Comparison of ENCODE assay signal across 14 cellular contexts in the genomic region with DNA sequence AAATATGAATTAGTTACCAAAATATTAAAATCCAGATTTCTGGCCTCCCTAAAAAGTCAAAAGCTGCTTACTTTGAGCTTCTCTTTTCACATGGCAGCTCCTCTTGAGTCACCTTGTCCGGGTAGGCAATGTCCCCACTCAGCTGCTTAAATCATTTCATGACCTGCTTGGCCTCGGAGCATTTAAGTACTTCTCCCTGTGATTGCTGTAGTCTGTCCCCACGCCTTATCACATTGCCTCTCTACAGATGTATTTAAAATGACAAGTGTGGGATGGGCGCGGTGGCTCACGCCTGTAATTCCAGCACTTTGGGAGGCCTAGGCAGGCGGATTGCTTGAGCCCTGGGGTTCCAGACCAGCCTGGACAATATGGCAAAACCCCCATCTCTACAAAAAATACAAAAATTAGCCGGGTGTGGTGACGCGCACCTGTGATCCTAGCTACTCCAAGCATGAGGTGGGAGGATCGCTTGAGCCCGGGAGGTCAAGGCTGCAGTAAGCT. TPM values are rescaled to one million over a fixed set of nuclear protein-coding genes. Genes with fewer than 3 reads are reported as not detected.
A peak's percentile ranks its signal among the peaks of the same experiment; 100 is the strongest.
DNase-seq lines count a peak whose midpoint lies in the region; ATAC-seq and TF ChIP-seq lines count a peak whose summit lies in the region.
"Had no signal": no experiment of that assay in that cellular context is flagged by ENCODE, and none has a peak within 500 bp of the region (broad histone marks: within the 10 kb centered on the region; RNA-seq: fewer than 3 reads in every experiment).

No MANE protein-coding gene starts in this region.

- WGBS in HUES64: 69% methylated on average over 12 of the region's 12 CpGs

- H3K4me1 Mint-ChIP-seq in CD8-positive, alpha-beta T cell (ENCODE audit: low read depth): peaks cover 11% of the 10 kb centered on the region
- H3K4me1 Mint-ChIP-seq in naive B cell: peaks cover 7 to 13% (median 11%) of the 10 kb centered on the region in 3 donors
- H3K4me1 Mint-ChIP-seq in activated naive CD4-positive, alpha-beta T cell treated with anti-CD3 and anti-CD28 coated beads for 36 hours (ENCODE audit: low read depth): peaks cover 10% of the 10 kb centered on the region

- H3K9ac ChIP-seq in HUES64 (ENCODE audit: low read depth, low read length): peak overlapping the region; percentile 99

- ATAC-seq in CD8-positive, alpha-beta T cell: no peak
- ATAC-seq in naive B cell (ENCODE audit: low read depth in 2 of 2) (no peak), GM18517 (IDR thresholded peaks at IDR 0.05; ENCODE audit: unreplicated experiment) (no peak), GM18873 (IDR thresholded peaks at IDR 0.05; ENCODE audit: low FRiP score, unreplicated experiment) (no peak)

- H3K4me1 ChIP-seq in CD8-positive, alpha-beta T cell (ENCODE audit: insufficient read depth, low read length): peaks cover 11% of the 10 kb centered on the region
- H3K4me1 ChIP-seq in HUES64 (ENCODE audit: insufficient read depth, low read length): peaks cover 30% of the 10 kb centered on the region

- no peak for TF ChIP-seq CTCF in CD8-positive, alpha-beta T cell (IDR thresholded peaks at IDR 0.05)

- peaks cover 46% of the 10 kb centered on the region for H3K27me3 Mint-ChIP-seq in CD8-positive, alpha-beta T cell (ENCODE audit: low read depth)
- peaks cover 42 to 69% (median 47%) of the 10 kb centered on the region in 3 donors for H3K27me3 Mint-ChIP-seq in naive B cell
- peaks cover 38% of the 10 kb centered on the region for H3K27me3 Mint-ChIP-seq in activated naive CD4-positive, alpha-beta T cell treated with anti-CD3 and anti-CD28 coated beads for 36 hours (ENCODE audit: low read depth)

- CTCF ChIA-PET in CD8-positive, alpha-beta T cell (lab: Charles Lee): interaction anchor here (0.8 kb wide), 1 partner anchor 190 kb away, joined by 3 read pairs; no protein-coding TSS in a partner anchor
- CTCF ChIA-PET in activated naive CD4-positive, alpha-beta T cell treated with anti-CD3 and anti-CD28 coated beads for 36 hours (lab: Charles Lee): interaction anchor here (1.4 kb wide), 1 partner anchor 52 kb away, joined by 3 read pairs; no protein-coding TSS in a partner anchor

- intact Hi-C loops in CD8-positive, alpha-beta T cell (cut with DNase I, micrococcal nuclease): no loop called here
- intact Hi-C loops in cardiac septum (cut with DNase I): no loop called here
- intact Hi-C loops in activated naive CD4-positive, alpha-beta T cell treated with anti-CD3 and anti-CD28 coated beads for 36 hours (cut with micrococcal nuclease): loop anchor here (1.0 kb wide), 1 partner anchor 52 kb away; no protein-coding TSS in a partner anchor

- no peaks in the 10 kb centered on the region for H3K36me3 Mint-ChIP-seq in CD8-positive, alpha-beta T cell
- H3K36me3 Mint-ChIP-seq in naive B cell: peaks cover 0 to 7% of the 10 kb centered on the region in 2 donors
- H3K36me3 Mint-ChIP-seq in activated naive CD4-positive, alpha-beta T cell treated with anti-CD3 and anti-CD28 coated beads for 36 hours (ENCODE audit: low read depth): no peaks in the 10 kb centered on the region

- no peak overlapping the region for H3K27ac Mint-ChIP-seq in CD8-positive, alpha-beta T cell
- peak overlapping the region in 1 of 6 donors; percentile 67 for H3K27ac Mint-ChIP-seq in naive B cell
- H3K27ac Mint-ChIP-seq in activated naive CD4-positive, alpha-beta T cell treated with anti-CD3 and anti-CD28 coated beads for 36 hours: no peak overlapping the region

- H3K27me3 ChIP-seq in CD8-positive, alpha-beta T cell (ENCODE audit: insufficient read depth, low read length): peaks cover 23% of the 10 kb centered on the region
- H3K27me3 ChIP-seq in HUES64 (ENCODE audit: insufficient read depth, low read length): no peaks in the 10 kb centered on the region

- POLR2A ChIA-PET in CD8-positive, alpha-beta T cell (lab: Charles Lee): interaction anchor here (0.7 kb wide), 1 partner anchor 25 kb away, joined by 3 read pairs; no protein-coding TSS in a partner anchor

- DNase-seq in CD8-positive, alpha-beta T cell: no peak
- peak; percentile 51 for DNase-seq in cardiac septum (ENCODE audit: low spot score)
- no peak for DNase-seq in naive B cell
- DNase-seq in AML-193 (lab: John Stamatoyannopoulos, UW): no peak
- DNase-seq in activated naive CD4-positive, alpha-beta T cell treated with anti-CD3 and anti-CD28 coated beads for 36 hours: no peak
- DNase-seq: activated CD8-positive, alpha-beta memory T cell treated with anti-CD3 and anti-CD28 coated beads for 24 hours; DMS153; NCI-H226 had no signal

- H3K9me3 ChIP-seq in CD8-positive, alpha-beta T cell (ENCODE audit: low read length): no peaks in the 10 kb centered on the region
- H3K9me3 ChIP-seq in HUES64 (ENCODE audit: insufficient read depth, low read depth, low read length): no peaks in the 10 kb centered on the region
- H3K9me3 ChIP-seq: HAP-1, neutrophil had no signal

- H3K4me3 Mint-ChIP-seq in CD8-positive, alpha-beta T cell: peak overlapping the region; percentile 46
- H3K4me3 Mint-ChIP-seq in naive B cell: peak overlapping the region in 6 of 8 donors; percentile 19 to 92 (median 39)
- H3K4me3 Mint-ChIP-seq in activated naive CD4-positive, alpha-beta T cell treated with anti-CD3 and anti-CD28 coated beads for 36 hours: no peak overlapping the region

- no peak overlapping the region for H3K4me3 ChIP-seq in CD8-positive, alpha-beta T cell (ENCODE audit: low read depth, low read length)
- H3K4me3 ChIP-seq in HUES64 (ENCODE audit: low read length): peak overlapping the region; percentile 99

- H3K27ac ChIP-seq in CD8-positive, alpha-beta T cell (ENCODE audit: low read depth, low read length): no peak overlapping the region
- H3K27ac ChIP-seq in HUES64 (ENCODE audit: low read depth, low read length): peak overlapping the region; percentile 93
- H3K27ac ChIP-seq: neutrophil had no signal

- no peaks in the 10 kb centered on the region for H3K9me3 Mint-ChIP-seq in CD8-positive, alpha-beta T cell
- H3K9me3 Mint-ChIP-seq in naive B cell: no peaks in the 10 kb centered on the region
- H3K9me3 Mint-ChIP-seq in activated naive CD4-positive, alpha-beta T cell treated with anti-CD3 and anti-CD28 coated beads for 36 hours: no peaks in the 10 kb centered on the region

- H3K36me3 ChIP-seq in CD8-positive, alpha-beta T cell (ENCODE audit: insufficient read depth, low read length): no peaks in the 10 kb centered on the region
- H3K36me3 ChIP-seq in HUES64 (ENCODE audit: insufficient read depth, low read length): no peaks in the 10 kb centered on the region
- H3K36me3 ChIP-seq: neutrophil had no signal

RNA-seq across cellular contexts. Expression of a gene that starts 1.2 kb away (rescaled TPM):
- total RNA-seq in CD8-positive, alpha-beta T cell: not detected
- polyA plus RNA-seq in HUES64 (2013, experiment 1 of 2): 59.1 TPM
- polyA plus RNA-seq in HUES64 (2013, experiment 2 of 2): 60.9 TPM
- 32.0 TPM for total RNA-seq in cardiac septum
- not detected for polyA plus RNA-seq in naive B cell (ENCODE audit: low read depth in 6 of 6)
- 1 to 10 TPM; 2.5 TPM for total RNA-seq in activated naive CD4-positive, alpha-beta T cell treated with anti-CD3 and anti-CD28 coated beads for 36 hours

RNA-seq across cellular contexts. Expression of a gene that starts 16.4 kb away (rescaled TPM):
- total RNA-seq in CD8-positive, alpha-beta T cell: not detected
- not detected for polyA plus RNA-seq in HUES64 (2013, experiment 1 of 2)
- polyA plus RNA-seq in HUES64 (2013, experiment 2 of 2): not detected
- total RNA-seq in cardiac septum: 10.3 TPM
- polyA plus RNA-seq in naive B cell (ENCODE audit: low read depth in 6 of 6): not detected
- not detected for total RNA-seq in activated naive CD4-positive, alpha-beta T cell treated with anti-CD3 and anti-CD28 coated beads for 36 hours
- total RNA-seq: dermis microvascular lymphatic vessel endothelial cell had no signal

Comparison
In these comparisons a context has a peak if more than half of its experiments do, and no peak if none do; other contexts are left out.
1. RNA of a gene that starts 16.4 kb away (total RNA-seq): 10.3 TPM in cardiac septum (single experiment); not detected in CD8-positive, alpha-beta T cell and not detected in activated naive CD4-positive, alpha-beta T cell treated with anti-CD3 and anti-CD28 coated beads for 36 hours; every median in the first group is over 10 times any median in the second.